ENCODE assay signal across 18 cellular contexts in genomic region chr2:207092803-207093202, GRCh38.
"Had no signal": no experiment of that assay in that cellular context is flagged by ENCODE, and none has a peak within 500 bp of the region (broad histone marks: within the 10 kb centered on the region; RNA-seq: fewer than 3 reads in every experiment).

No MANE protein-coding gene starts in this region.

- H3K36me3 ChIP-seq: lower lobe of right lung, upper lobe of right lung had no signal

- H3K4me1 ChIP-seq: foreskin keratinocyte had no signal

- DNase-seq: activated CD4-positive, alpha-beta T cell treated with anti-CD3 and anti-CD28 coated beads, Interleukin-2, amount 50 U/mL, for 1 hour; activated CD4-positive, CD25-positive, alpha-beta regulatory T cell treated with anti-CD3 and anti-CD28 coated beads, Interleukin-2, amount 50 U/mL, for 72 hours; activated CD8-positive, alpha-beta memory T cell treated with anti-CD3 and anti-CD28 coated beads, Interleukin-2, amount 50 U/mL, for 4 hours; activated effector memory CD4-positive, alpha-beta T cell treated with anti-CD3 and anti-CD28 coated beads, Interleukin-2, amount 50 U/mL, for 16 hours; activated naive CD4-positive, alpha-beta T cell treated with anti-CD3 and anti-CD28 coated beads, Interleukin-2, amount 50 U/mL, for 16 hours; activated T-cell treated with anti-CD3 and anti-CD28 coated beads, Interleukin-2, amount 50 U/mL, for 72 hours; foreskin keratinocyte; hypothalamus; kidney glomerular epithelial cell; lower lobe of right lung; posterior cingulate gyrus; stimulated activated CD4-positive, alpha-beta T cell treated with anti-CD3 and anti-CD28 coated beads, Interleukin-1b, Interleukin-23, amount 100 ng/mL, for 48 hours; stimulated activated CD8-positive, alpha-beta memory T cell treated with anti-CD3 and anti-CD28 coated beads, Interleukin-4, amount 100 ng/mL, for 48 hours; stimulated activated naive CD4-positive, alpha-beta T cell; upper lobe of right lung had no signal

- H3K4me3 ChIP-seq: lower lobe of right lung, upper lobe of right lung had no signal

- H3K27ac Mint-ChIP-seq: activated T-cell treated with anti-CD3 and anti-CD28 coated beads, Interleukin-2, amount 50 U/mL, for 72 hours; T-helper 1 cell treated with Interleukin-12 subunit alpha and Interleukin-12 subunit beta and Interleukin-4 antibody, amounts not matched to agents 30 μg/mL and 1 μg/mL, for 36 hours had no signal

- H3K27me3 Mint-ChIP-seq: natural killer cell treated with Interleukin-12 subunit alpha and Interleukin-12 subunit beta and Interleukin-15 and Interleukin-18, amount 100 ng/mL, for 72 hours had no signal

- H3K4me3 Mint-ChIP-seq: activated T-cell treated with anti-CD3 and anti-CD28 coated beads, Interleukin-2, amount 50 U/mL, for 72 hours; natural killer cell treated with Interleukin-12 subunit alpha and Interleukin-12 subunit beta and Interleukin-15 and Interleukin-18, amount 100 ng/mL, for 72 hours; T-helper 1 cell treated with Interleukin-12 subunit alpha and Interleukin-12 subunit beta and Interleukin-4 antibody, amounts not matched to agents 30 μg/mL and 1 μg/mL, for 36 hours had no signal

- H3K9me3 ChIP-seq: lower lobe of right lung, upper lobe of right lung had no signal

- H3K27ac ChIP-seq: epithelial cell of prostate, foreskin keratinocyte, lower lobe of right lung, upper lobe of right lung had no signal

- H3K27me3 ChIP-seq: foreskin keratinocyte, upper lobe of right lung had no signal

- ATAC-seq: activated T-cell treated with anti-CD3 and anti-CD28 coated beads, Interleukin-2, amount 50 U/mL, for 72 hours had no signal
